Comparison of ENCODE assay signal across 17 cellular contexts in the genomic region with DNA sequence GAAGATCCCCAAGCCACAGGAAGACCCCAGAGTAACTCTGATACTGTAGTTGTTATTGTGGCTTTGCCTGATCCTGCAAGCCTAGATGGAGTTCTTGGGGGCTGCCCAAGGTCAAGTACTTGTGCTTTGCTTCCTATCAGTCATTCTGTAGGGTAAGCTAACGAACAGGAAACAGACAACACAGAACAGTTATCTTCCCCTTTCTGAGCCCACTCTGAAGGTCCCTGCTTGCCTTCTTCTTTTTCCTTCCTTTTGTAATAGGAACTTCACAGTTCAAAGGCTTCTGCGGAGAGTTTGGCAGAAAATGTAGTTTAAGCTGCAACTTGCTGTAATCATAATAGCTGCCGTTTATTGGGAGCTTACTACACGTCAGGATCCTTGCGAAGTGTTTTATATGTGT.
DNase-seq lines count a peak whose midpoint lies in the region; ATAC-seq and TF ChIP-seq lines count a peak whose summit lies in the region.
"Had no signal": no experiment of that assay in that cellular context is flagged by ENCODE, and none has a peak within 500 bp of the region (broad histone marks: within the 10 kb centered on the region; RNA-seq: fewer than 3 reads in every experiment).

No MANE protein-coding gene starts in this region.

- no peaks in the 10 kb centered on the region for H3F3A ChIP-seq in DOHH2 (ENCODE audit: control insufficient read depth, insufficient read depth)

- H3K4me2 ChIP-seq in DOHH2 (ENCODE audit: low read length) (peak overlapping the region; percentile 17; the same call in 1 of the 2 replicates), OCI-LY7 (ENCODE audit: low read length) (peak overlapping the region; percentile 14; the same call in 1 of the 2 replicates)

- CTCF ChIA-PET in OCI-LY7 (lab: Charles Lee; ENCODE audit: unreplicated experiment) (no interaction called here), WTC11 (lab: Charles Lee) (interaction anchor here (0.6 to 1.9 kb wide), 6 partner anchors 8 to 527 kb away, joined by 3 to 9 read pairs (median 4); no protein-coding TSS in a partner anchor)

- no peaks in the 10 kb centered on the region for H3K79me2 ChIP-seq in DOHH2 (ENCODE audit: control insufficient read depth, low read length)
- H3K79me2 ChIP-seq in OCI-LY7 (ENCODE audit: insufficient read depth, low read depth, low read length): no peaks in the 10 kb centered on the region

- ATAC-seq in WTC11: no peak
- peak; percentile 41 to 58 for ATAC-seq in stimulated activated naive B cell treated with anti-CD40 and anti-IgM and Interleukin-4, amounts not matched to agents 10 μg/mL and 1 μg/mL and 100 μg/mL, for 72 hours (replicated peaks)
- no peak for ATAC-seq in HG03520 (IDR thresholded peaks at IDR 0.05; ENCODE audit: unreplicated experiment)
- no peak for ATAC-seq in HG02970 (IDR thresholded peaks at IDR 0.05; ENCODE audit: low FRiP score, unreplicated experiment)
- ATAC-seq: CD8-positive, alpha-beta T cell; SK-N-SH treated with all-trans-retinoic acid at 6 μM for 48 hours had no signal

- no TSS peak for BruUV-seq in OCI-LY7 (replicated peaks; lab: Mats Ljungman, UMichigan)

- intact Hi-C loops in OCI-LY7 (cut with micrococcal nuclease; ENCODE audit: unreplicated experiment): loop anchor here (5.0 kb wide), 1 partner anchor 34 kb away; no protein-coding TSS in a partner anchor
- intact Hi-C loops in activated T-helper 2 cell treated with anti-CD3 and anti-CD28 coated beads, Interferon-gamma antibody, Interleukin-2, Interleukin-4, amounts not matched to agents 10 μg/mL and 5 μg/mL and 100 μg/mL, durations not matched to agents 14 hours and 24 hours and 36 hours (cut with micrococcal nuclease): no loop called here

- H3K36me3 Mint-ChIP-seq in WTC11: peaks cover 18% of the 10 kb centered on the region
- no peaks in the 10 kb centered on the region for H3K36me3 Mint-ChIP-seq in stimulated activated naive B cell treated with anti-CD40 and anti-IgM and Interleukin-4, amounts not matched to agents 10 μg/mL and 1 μg/mL and 100 μg/mL, for 72 hours
- H3K36me3 Mint-ChIP-seq in activated T-helper 2 cell treated with anti-CD3 and anti-CD28 coated beads, Interferon-gamma antibody, Interleukin-2, Interleukin-4, amounts not matched to agents 10 μg/mL and 5 μg/mL and 100 μg/mL, durations not matched to agents 14 hours and 24 hours and 36 hours (ENCODE audit: low read depth): no peaks in the 10 kb centered on the region
- H3K36me3 Mint-ChIP-seq: CD8-positive, alpha-beta T cell had no signal

- POLR2A ChIA-PET in OCI-LY7 (lab: Charles Lee) (interaction anchor here (1.0 to 1.5 kb wide), 4 partner anchors 8 to 65 kb away, joined by 3 to 4 read pairs (median 4); no protein-coding TSS in a partner anchor), WTC11 (lab: Charles Lee) (no interaction called here)

- DNase-seq in OCI-LY7 (ENCODE audit: low spot score) (peak; percentile 20), WTC11 (ENCODE audit: low spot score) (no peak), H4 (ENCODE audit: low spot score) (no peak)
- DNase-seq in stimulated activated naive B cell treated with anti-CD40 and anti-IgM and Interleukin-4, amounts not matched to agents 10 μg/mL and 1 μg/mL and 100 μg/mL, for 72 hours: no peak
- DNase-seq in activated T-helper 2 cell treated with anti-CD3 and anti-CD28 coated beads, Interferon-gamma antibody, Interleukin-2, Interleukin-4, amounts not matched to agents 10 μg/mL and 5 μg/mL and 100 μg/mL, durations not matched to agents 14 hours and 24 hours and 36 hours (ENCODE audit: low spot score): no peak
- DNase-seq: BE2C; CD8-positive, alpha-beta T cell; DMS53; NCI-H1105 treated with DMSO at 0.1 percent for 48 hours; NCI-H1694 treated with DMSO at 0.1 percent for 48 hours; NCI-H510A treated with DMSO at 0.1 percent for 48 hours; SHP77 had no signal

- TF ChIP-seq CTCF in DOHH2 (IDR thresholded peaks at IDR 0.05; ENCODE audit: low read depth, low read length, poor library complexity, severe bottlenecking) (no peak), OCI-LY7 (conservative IDR thresholded peaks at IDR 0.05; ENCODE audit: low read length) (no peak), WTC11 (IDR thresholded peaks at IDR 0.05) (no peak)

- H3K9me3 Mint-ChIP-seq in WTC11: peaks cover 22% of the 10 kb centered on the region
- H3K9me3 Mint-ChIP-seq in stimulated activated naive B cell treated with anti-CD40 and anti-IgM and Interleukin-4, amounts not matched to agents 10 μg/mL and 1 μg/mL and 100 μg/mL, for 72 hours: peaks cover 0 to 1% of the 10 kb centered on the region in 2 donors
- peaks cover 3% of the 10 kb centered on the region for H3K9me3 Mint-ChIP-seq in activated T-helper 2 cell treated with anti-CD3 and anti-CD28 coated beads, Interferon-gamma antibody, Interleukin-2, Interleukin-4, amounts not matched to agents 10 μg/mL and 5 μg/mL and 100 μg/mL, durations not matched to agents 14 hours and 24 hours and 36 hours
- H3K9me3 Mint-ChIP-seq: CD8-positive, alpha-beta T cell had no signal

- H3K27me3 ChIP-seq in DOHH2 (ENCODE audit: control insufficient read depth, low read length): no peaks in the 10 kb centered on the region
- H3K27me3 ChIP-seq: BE2C had no signal

- H3K9me3 ChIP-seq in DOHH2 (ENCODE audit: control insufficient read depth, insufficient read depth, low read length) (peaks cover 3% of the 10 kb centered on the region; the same call in 1 of the 2 replicates), OCI-LY7 (ENCODE audit: low read length) (peaks cover 9% of the 10 kb centered on the region)

- H3K4me1 Mint-ChIP-seq in WTC11: peaks cover 26% of the 10 kb centered on the region
- H3K4me1 Mint-ChIP-seq in stimulated activated naive B cell treated with anti-CD40 and anti-IgM and Interleukin-4, amounts not matched to agents 10 μg/mL and 1 μg/mL and 100 μg/mL, for 72 hours: peaks cover 10 to 14% of the 10 kb centered on the region in 2 donors
- H3K4me1 Mint-ChIP-seq in activated T-helper 2 cell treated with anti-CD3 and anti-CD28 coated beads, Interferon-gamma antibody, Interleukin-2, Interleukin-4, amounts not matched to agents 10 μg/mL and 5 μg/mL and 100 μg/mL, durations not matched to agents 14 hours and 24 hours and 36 hours (ENCODE audit: low read depth): no peaks in the 10 kb centered on the region

- H3K27me3 Mint-ChIP-seq in WTC11 (ENCODE audit: low read depth): no peaks in the 10 kb centered on the region
- H3K27me3 Mint-ChIP-seq in stimulated activated naive B cell treated with anti-CD40 and anti-IgM and Interleukin-4, amounts not matched to agents 10 μg/mL and 1 μg/mL and 100 μg/mL, for 72 hours: no peaks in the 10 kb centered on the region
- no peaks in the 10 kb centered on the region for H3K27me3 Mint-ChIP-seq in activated T-helper 2 cell treated with anti-CD3 and anti-CD28 coated beads, Interferon-gamma antibody, Interleukin-2, Interleukin-4, amounts not matched to agents 10 μg/mL and 5 μg/mL and 100 μg/mL, durations not matched to agents 14 hours and 24 hours and 36 hours (ENCODE audit: low read depth)

- H3K4me3 Mint-ChIP-seq in WTC11: no peak overlapping the region
- no peak overlapping the region for H3K4me3 Mint-ChIP-seq in stimulated activated naive B cell treated with anti-CD40 and anti-IgM and Interleukin-4, amounts not matched to agents 10 μg/mL and 1 μg/mL and 100 μg/mL, for 72 hours
- H3K4me3 Mint-ChIP-seq in activated T-helper 2 cell treated with anti-CD3 and anti-CD28 coated beads, Interferon-gamma antibody, Interleukin-2, Interleukin-4, amounts not matched to agents 10 μg/mL and 5 μg/mL and 100 μg/mL, durations not matched to agents 14 hours and 24 hours and 36 hours (ENCODE audit: low read depth): no peak overlapping the region
- H3K4me3 Mint-ChIP-seq: CD8-positive, alpha-beta T cell; H9 had no signal

- H3K9me2 ChIP-seq in DOHH2 (replicated peaks; ENCODE audit: control insufficient read depth, low read length) (no peaks in the 10 kb centered on the region), OCI-LY7 (ENCODE audit: insufficient read depth, low read length) (no peaks in the 10 kb centered on the region)

- no peaks in the 10 kb centered on the region for H3K36me3 ChIP-seq in DOHH2 (ENCODE audit: control insufficient read depth, low read length)
- H3K36me3 ChIP-seq in OCI-LY7 (ENCODE audit: insufficient read depth, low read length): no peaks in the 10 kb centered on the region; the same call in 1 of the 2 replicates
- H3K36me3 ChIP-seq: BE2C had no signal

- H4K20me1 ChIP-seq in DOHH2 (ENCODE audit: control insufficient read depth, insufficient read depth, low read depth, low read length): no peaks in the 10 kb centered on the region
- H4K20me1 ChIP-seq in OCI-LY7 (ENCODE audit: insufficient read depth, low read length): no peaks in the 10 kb centered on the region

- H3K27ac ChIP-seq in DOHH2 (ENCODE audit: low read depth, low read length) (0 out of 2 replicates have a peak overlapping the region, but pooled peaks have one; percentile 7), OCI-LY7 (ENCODE audit: low read depth, low read length, poor library complexity, severe bottlenecking) (peak overlapping the region; percentile 17)

- peak overlapping the region; percentile 86 for H2AFZ ChIP-seq in OCI-LY7 (ENCODE audit: low read length)

- H3K27ac Mint-ChIP-seq in WTC11: peak overlapping the region; percentile 50; the same call in 1 of the 2 replicates
- no peak overlapping the region for H3K27ac Mint-ChIP-seq in stimulated activated naive B cell treated with anti-CD40 and anti-IgM and Interleukin-4, amounts not matched to agents 10 μg/mL and 1 μg/mL and 100 μg/mL, for 72 hours
- H3K27ac Mint-ChIP-seq in activated T-helper 2 cell treated with anti-CD3 and anti-CD28 coated beads, Interferon-gamma antibody, Interleukin-2, Interleukin-4, amounts not matched to agents 10 μg/mL and 5 μg/mL and 100 μg/mL, durations not matched to agents 14 hours and 24 hours and 36 hours: no peak overlapping the region
- H3K27ac Mint-ChIP-seq: CD8-positive, alpha-beta T cell; H9 had no signal

- peaks cover 35% of the 10 kb centered on the region for H3K4me1 ChIP-seq in DOHH2 (ENCODE audit: control insufficient read depth, low read length)
- H3K4me1 ChIP-seq in OCI-LY7 (ENCODE audit: insufficient read depth, low read length, poor library complexity, severe bottlenecking): peaks cover 42% of the 10 kb centered on the region
- H3K4me1 ChIP-seq: BE2C had no signal

- no peak overlapping the region for H3K4me3 ChIP-seq in DOHH2 (ENCODE audit: low read length)
- no peak overlapping the region for H3K4me3 ChIP-seq in OCI-LY7 (ENCODE audit: low read depth, low read length, poor library complexity, severe bottlenecking)

TF ChIP-seq in WTC11, 78 proteins besides CTCF, POLR2A, EP300 and RAD21 (continues in another document):
- no peak for TF ChIP-seq ZNF121 (CRISPR knock-in tag; IDR thresholded peaks at IDR 0.05)

Comparison
In these comparisons a context has a peak if more than half of its experiments do, and no peak if none do; other contexts are left out.
1. ATAC-seq: peak in stimulated activated naive B cell treated with anti-CD40 and anti-IgM and Interleukin-4, amounts not matched to agents 10 μg/mL and 1 μg/mL and 100 μg/mL, for 72 hours (2 of 2); none in WTC11 (single experiment), HG03520 (single experiment) and HG02970 (single experiment).